ENCODE assay signal across 11 cellular contexts in the genomic region with DNA sequence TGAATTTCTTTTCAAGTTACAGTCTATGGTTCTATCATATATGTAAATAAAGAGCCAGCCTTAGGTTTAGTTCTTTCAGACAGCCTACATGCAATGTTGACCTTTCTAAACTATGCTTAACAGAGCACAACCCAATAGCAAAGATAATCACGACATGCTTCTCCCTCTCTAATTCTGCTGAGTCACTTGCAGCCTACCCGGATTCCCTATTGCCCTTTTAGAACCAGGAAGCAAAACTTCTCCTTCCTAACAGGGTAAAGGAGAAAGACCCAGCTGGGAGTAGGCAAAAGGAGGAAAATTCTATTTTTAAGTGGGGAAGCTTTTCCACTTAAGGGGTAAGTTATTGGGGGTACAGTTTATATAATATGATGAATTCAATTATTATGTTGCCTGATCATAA.
A peak's percentile ranks its signal among the peaks of the same experiment; 100 is the strongest.
DNase-seq lines count a peak whose midpoint lies in the region; ATAC-seq, FAIRE-seq and TF ChIP-seq lines count a peak whose summit lies in the region.
"Had no signal": no experiment of that assay in that cellular context is flagged by ENCODE, and none has a peak within 500 bp of the region (broad histone marks: within the 10 kb centered on the region; RNA-seq: fewer than 3 reads in every experiment).

No MANE protein-coding gene starts in this region.

- peak overlapping the region; percentile 64 for H3K27ac Mint-ChIP-seq in progenitor cell of endocrine pancreas

- H3K4me3 Mint-ChIP-seq in progenitor cell of endocrine pancreas (ENCODE audit: low read depth): no peak overlapping the region

- ATAC-seq in HG02571 (IDR thresholded peaks at IDR 0.05; ENCODE audit: unreplicated experiment): no peak

- no peak overlapping the region for H3K4me3 ChIP-seq in fibroblast of mammary gland (ENCODE audit: control insufficient read depth, low read depth, low read length)

- H3K9me3 Mint-ChIP-seq in progenitor cell of endocrine pancreas (ENCODE audit: low read depth): no peaks in the 10 kb centered on the region

- TF ChIP-seq CTCF in fibroblast of mammary gland (conservative IDR thresholded peaks at IDR 0.05; ENCODE audit: control insufficient read depth, insufficient read depth, low read depth, low read length): no peak
- no peak for TF ChIP-seq CTCF in progenitor cell of endocrine pancreas (IDR thresholded peaks at IDR 0.05; ENCODE audit: unreplicated experiment)

- H3K36me3 Mint-ChIP-seq in progenitor cell of endocrine pancreas (ENCODE audit: insufficient read depth): no peaks in the 10 kb centered on the region

- no peak for FAIRE-seq in urothelium cell line (lab: Jason Lieb, UNC)
- FAIRE-seq: GM12891 had no signal

- H3K4me1 Mint-ChIP-seq in progenitor cell of endocrine pancreas (ENCODE audit: low read depth): peaks cover 18% of the 10 kb centered on the region

- DNase-seq in NCI-H2029 treated with DMSO at 0.1 percent for 48 hours (lab: John Stamatoyannopoulos, UW): peak; percentile 7
- no peak for DNase-seq in NCI-H2029 (lab: John Stamatoyannopoulos, UW)
- DNase-seq in OCI-M1 (lab: John Stamatoyannopoulos, UW): peak; percentile 27
- peak; percentile 60 for DNase-seq in fibroblast of mammary gland (ENCODE audit: low read depth)
- DNase-seq in progenitor cell of endocrine pancreas (ENCODE audit: low spot score, unreplicated experiment): no peak
- no peak for DNase-seq in urothelium cell line (ENCODE audit: low spot score)
- DNase-seq in activated CD4-positive, alpha-beta T cell treated with anti-CD3 and anti-CD28 coated beads for 4 hours: no peak
- DNase-seq: NCI-H1694; stimulated activated naive CD4-positive, alpha-beta T cell had no signal

- peaks cover 14% of the 10 kb centered on the region for H3K27me3 Mint-ChIP-seq in progenitor cell of endocrine pancreas

Comparison
In these comparisons a context has a peak if more than half of its experiments do, and no peak if none do; other contexts are left out.
1. DNase-seq: peak in NCI-H2029 treated with DMSO at 0.1 percent for 48 hours (single experiment), OCI-M1 (single experiment) and fibroblast of mammary gland (single experiment); none in NCI-H2029 (single experiment), progenitor cell of endocrine pancreas (single experiment), urothelium cell line (single experiment) and activated CD4-positive, alpha-beta T cell treated with anti-CD3 and anti-CD28 coated beads for 4 hours (0 of 2).